In the genomic region with DNA sequence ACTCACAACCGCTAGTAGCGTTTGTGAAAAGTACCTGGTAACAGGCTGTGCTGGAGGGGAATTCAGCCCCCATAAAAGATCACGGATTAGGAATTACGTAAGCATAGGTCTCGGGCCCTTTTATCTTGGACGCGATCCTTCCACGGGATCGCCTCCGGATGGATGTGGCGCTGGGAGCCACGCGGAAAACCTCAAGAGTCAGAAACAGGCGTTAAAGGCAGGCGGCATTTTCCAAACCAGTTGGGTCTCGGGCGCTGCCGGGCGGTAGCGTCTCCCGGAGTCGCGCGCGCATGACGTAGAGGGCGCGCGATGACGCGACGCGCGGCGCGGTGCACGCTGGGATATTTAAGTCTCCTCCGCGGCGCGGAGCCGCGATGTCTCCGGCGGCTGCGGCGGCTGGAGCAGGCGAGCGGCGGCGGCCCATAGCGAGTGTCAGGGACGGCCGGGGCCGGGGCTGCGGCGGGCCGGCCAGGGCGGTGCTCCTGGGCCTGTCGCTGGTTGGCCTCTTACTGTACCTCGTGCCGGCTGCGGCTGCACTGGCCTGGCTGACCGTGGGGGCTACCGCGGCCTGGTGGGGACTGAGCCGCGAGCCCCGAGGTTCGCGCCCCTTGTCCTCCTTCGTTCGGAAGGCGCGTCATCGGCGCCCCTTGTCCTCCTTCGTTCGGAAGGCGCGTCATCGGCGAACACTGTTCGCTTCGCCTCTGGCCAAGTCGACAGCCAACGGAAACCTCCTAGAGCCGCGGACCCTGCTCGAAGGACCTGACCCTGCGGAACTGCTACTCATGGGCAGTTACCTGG, we compare ENCODE assay signal across 8 cellular contexts. TPM values are rescaled to one million over a fixed set of nuclear protein-coding genes. Genes with fewer than 3 reads are reported as not detected.
A peak's percentile ranks its signal among the peaks of the same experiment; 100 is the strongest.
DNase-seq lines count a peak whose midpoint lies in the region; ATAC-seq and TF ChIP-seq lines count a peak whose summit lies in the region.

A gene (plus strand): TSS at position 348 of the 798 bp plus-strand sequence. CDS start 27 bp downstream, at position 375.

- H3K4me3 ChIP-seq in NT2/D1 (ENCODE audit: insufficient read length, low read depth) (peak within 1 kb of the TSS; percentile 71), endocrine pancreas (ENCODE audit: control insufficient read depth, insufficient read depth, low read length) (peak within 1 kb of the TSS; percentile 83)

- peak within 1 kb of the TSS; percentile 99 for H3K27ac Mint-ChIP-seq in activated CD8-positive, alpha-beta memory T cell treated with anti-CD3 and anti-CD28 coated beads, Interleukin-2, amount 10 ng/mL, durations not matched to agents 7 days and 5 days
- H3K27ac Mint-ChIP-seq in mesothelial cell of epicardium: peak within 1 kb of the TSS; percentile 100

- peaks cover 40% of the 10 kb centered on the region for H3K36me3 ChIP-seq in NT2/D1 (ENCODE audit: insufficient read depth, insufficient read length, low read length)
- peaks cover 5% of the 10 kb centered on the region for H3K36me3 ChIP-seq in endocrine pancreas (ENCODE audit: control insufficient read depth, insufficient read depth, low read length)

- TF ChIP-seq CTCF in mesothelial cell of epicardium (IDR thresholded peaks at IDR 0.05; ENCODE audit: unreplicated experiment): no peak

- CTCF ChIA-PET in activated CD8-positive, alpha-beta memory T cell treated with anti-CD3 and anti-CD28 coated beads, Interleukin-2, amount 10 ng/mL, durations not matched to agents 7 days and 5 days (lab: Charles Lee): no interaction called here

- H3K4me1 Mint-ChIP-seq in activated CD8-positive, alpha-beta memory T cell treated with anti-CD3 and anti-CD28 coated beads, Interleukin-2, amount 10 ng/mL, durations not matched to agents 7 days and 5 days: peaks cover 36% of the 10 kb centered on the region
- peaks cover 22% of the 10 kb centered on the region for H3K4me1 Mint-ChIP-seq in mesothelial cell of epicardium

- H3K9me3 ChIP-seq in NT2/D1 (ENCODE audit: insufficient read depth, low read length): no peaks in the 10 kb centered on the region
- no peaks in the 10 kb centered on the region for H3K9me3 ChIP-seq in endocrine pancreas (ENCODE audit: control insufficient read depth, low read length)

- H3K4me3 Mint-ChIP-seq in activated CD8-positive, alpha-beta memory T cell treated with anti-CD3 and anti-CD28 coated beads, Interleukin-2, amount 10 ng/mL, durations not matched to agents 7 days and 5 days: peak within 1 kb of the TSS; percentile 92
- peak within 1 kb of the TSS; percentile 99 for H3K4me3 Mint-ChIP-seq in mesothelial cell of epicardium

- H3K9ac ChIP-seq in NT2/D1 (ENCODE audit: insufficient read length, low read depth): peak within 1 kb of the TSS; percentile 90
- H3K9ac ChIP-seq in endocrine pancreas (ENCODE audit: control insufficient read depth, insufficient read depth, low read length): peak within 1 kb of the TSS; percentile 87

- ATAC-seq in GM19468 (IDR thresholded peaks at IDR 0.05; ENCODE audit: extremely low read depth, unreplicated experiment): peak; percentile 83
- ATAC-seq in activated CD8-positive, alpha-beta memory T cell treated with anti-CD3 and anti-CD28 coated beads, Interleukin-2, amount 10 ng/mL, durations not matched to agents 7 days and 5 days: peak; percentile 93

- H3K27me3 Mint-ChIP-seq in activated CD8-positive, alpha-beta memory T cell treated with anti-CD3 and anti-CD28 coated beads, Interleukin-2, amount 10 ng/mL, durations not matched to agents 7 days and 5 days: no peaks in the 10 kb centered on the region
- H3K27me3 Mint-ChIP-seq in mesothelial cell of epicardium (ENCODE audit: low read depth): no peaks in the 10 kb centered on the region

- peaks cover 37% of the 10 kb centered on the region for H3K36me3 Mint-ChIP-seq in activated CD8-positive, alpha-beta memory T cell treated with anti-CD3 and anti-CD28 coated beads, Interleukin-2, amount 10 ng/mL, durations not matched to agents 7 days and 5 days
- H3K36me3 Mint-ChIP-seq in mesothelial cell of epicardium: peaks cover 19% of the 10 kb centered on the region

- no peaks in the 10 kb centered on the region for H3K9me3 Mint-ChIP-seq in activated CD8-positive, alpha-beta memory T cell treated with anti-CD3 and anti-CD28 coated beads, Interleukin-2, amount 10 ng/mL, durations not matched to agents 7 days and 5 days (ENCODE audit: low read depth)
- no peaks in the 10 kb centered on the region for H3K9me3 Mint-ChIP-seq in mesothelial cell of epicardium

- peak; percentile 95 for DNase-seq in COLO829 (ENCODE audit: low spot score)
- peak; percentile 59 for DNase-seq in HS-27A (ENCODE audit: low read depth)
- DNase-seq in NT2/D1 (ENCODE audit: low read depth, low spot score): peak; percentile 88
- peak; percentile 88 for DNase-seq in activated CD8-positive, alpha-beta memory T cell treated with anti-CD3 and anti-CD28 coated beads, Interleukin-2, amount 10 ng/mL, durations not matched to agents 7 days and 5 days
- DNase-seq in mesothelial cell of epicardium (ENCODE audit: low spot score in 2 of 2, unreplicated experiment in 2 of 2): peak; percentile 78 to 90
- peak; percentile 61 to 76 for DNase-seq in stimulated activated CD8-positive, alpha-beta memory T cell treated with anti-CD3 and anti-CD28 coated beads, Interleukin-15, amount 100 ng/mL, for 4 hours (ENCODE audit: low read depth in 2 of 2)

- no peaks in the 10 kb centered on the region for H3K4me1 ChIP-seq in NT2/D1 (ENCODE audit: insufficient read depth, insufficient read length)
- no peaks in the 10 kb centered on the region for H3K4me1 ChIP-seq in endocrine pancreas (ENCODE audit: control insufficient read depth, insufficient read depth, low read length)

- H3K27me3 ChIP-seq in NT2/D1 (ENCODE audit: insufficient read depth, insufficient read length) (no peaks in the 10 kb centered on the region), endocrine pancreas (ENCODE audit: control insufficient read depth, insufficient read depth, low read length) (no peaks in the 10 kb centered on the region)

RNA-seq across cellular contexts. Expression of the gene that starts here (rescaled TPM):
- total RNA-seq in activated CD8-positive, alpha-beta memory T cell treated with anti-CD3 and anti-CD28 coated beads, Interleukin-2, amount 10 ng/mL, durations not matched to agents 7 days and 5 days: 10 to 100 TPM; 60.2 to 67.1 TPM
- total RNA-seq in mesothelial cell of epicardium: 66.8 to 68.5 TPM (median 66.8 TPM) in 3 replicates

Comparison
In these comparisons a context has a peak if more than half of its experiments do, and no peak if none do; other contexts are left out.
1. Peak in every context shown above with its lines: DNase-seq, ATAC-seq and H3K4me3 ChIP-seq.